Comparison of ENCODE assay signal across 8 cellular contexts in the genomic region with DNA sequence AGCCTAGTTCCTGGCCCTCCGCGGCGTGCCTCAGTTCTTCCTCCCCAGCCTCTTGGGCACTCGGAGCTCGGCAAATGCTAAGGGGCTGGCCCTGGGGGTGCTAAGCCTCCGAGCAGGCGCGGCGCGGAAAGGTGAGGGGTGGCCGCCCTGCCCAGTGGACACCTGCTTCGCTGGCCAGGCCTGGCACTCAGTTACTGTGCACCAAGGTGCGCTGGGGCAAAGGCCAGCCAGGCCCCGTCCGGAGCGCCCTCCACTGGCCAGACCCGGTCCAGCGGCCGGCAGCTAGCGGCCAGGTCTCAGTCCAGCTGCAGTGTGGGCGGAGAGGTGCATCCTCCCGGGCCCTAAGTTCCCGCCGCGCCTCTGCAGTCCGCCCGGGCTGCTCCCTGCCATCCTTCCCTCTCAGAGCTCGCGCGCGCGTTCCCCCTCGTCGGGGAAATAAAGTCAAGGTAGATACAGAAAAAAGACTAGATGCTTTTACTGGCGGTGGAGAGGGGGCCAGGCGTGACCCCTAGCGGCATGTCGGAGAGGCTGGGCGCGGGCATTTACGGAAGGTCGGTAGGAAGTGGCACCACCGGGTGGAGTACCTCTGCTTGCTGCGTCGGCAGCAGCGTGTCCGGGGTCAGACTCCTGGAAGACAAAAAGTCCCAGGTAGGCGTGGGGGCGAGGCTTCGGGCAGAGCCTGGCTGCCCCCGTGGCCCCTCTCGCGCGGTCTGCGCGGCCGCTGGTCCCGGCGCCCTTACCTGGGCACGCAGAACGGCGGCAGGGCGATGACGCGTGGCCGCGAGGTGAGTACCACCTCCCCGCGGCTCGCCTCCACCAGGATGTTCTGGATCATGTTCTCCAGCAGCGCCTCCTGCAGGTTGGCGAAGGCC. TPM values are rescaled to one million over a fixed set of nuclear protein-coding genes. Genes with fewer than 3 reads are reported as not detected.
A peak's percentile ranks its signal among the peaks of the same experiment; 100 is the strongest.
DNase-seq lines count a peak whose midpoint lies in the region; ATAC-seq, FAIRE-seq and TF ChIP-seq lines count a peak whose summit lies in the region.

No MANE protein-coding gene starts in this region.

- TF ChIP-seq CTCF in bronchial epithelial cell (IDR thresholded peaks at IDR 0.05; ENCODE audit: insufficient read depth, low read length, severe bottlenecking) (peak; percentile 75), liver (IDR thresholded peaks at IDR 0.05; ENCODE audit: low read depth, low read length, missing input control) (peak; percentile 70), type B pancreatic cell (conservative IDR thresholded peaks at IDR 0.05) (peak; percentile 66)

- H3K27ac ChIP-seq in liver (ENCODE audit: low read depth in 1 of 2, low read length in 2 of 2): peak overlapping the region; percentile 89 to 98

- H3K36me3 Mint-ChIP-seq in type B pancreatic cell: no peaks in the 10 kb centered on the region

- H3K27ac Mint-ChIP-seq in type B pancreatic cell: no peak overlapping the region

- H3K27me3 ChIP-seq in bronchial epithelial cell (ENCODE audit: control insufficient read depth, insufficient read depth, low read length) (peaks cover 9% of the 10 kb centered on the region), liver (ENCODE audit: control insufficient read depth in 4 of 4, insufficient read depth in 4 of 4, low read length in 3 of 4) (no peaks in the 10 kb centered on the region)

- no peaks in the 10 kb centered on the region for H3K36me3 ChIP-seq in bronchial epithelial cell (ENCODE audit: control insufficient read depth, insufficient read depth, low read length)
- H3K36me3 ChIP-seq in liver (ENCODE audit: control insufficient read depth in 4 of 4, insufficient read depth in 3 of 4, low read depth in 1 of 4, low read length in 3 of 4): no peaks in the 10 kb centered on the region

- TF ChIP-seq RAD21 in liver (IDR thresholded peaks at IDR 0.05): peak; percentile 51 to 69

- no peak for ATAC-seq in GM19452 (IDR thresholded peaks at IDR 0.05; ENCODE audit: unreplicated experiment)

- H3K9me3 ChIP-seq in liver (ENCODE audit: control insufficient read depth in 4 of 4, low read length in 3 of 4): no peaks in the 10 kb centered on the region

- POLR2A ChIA-PET in HEK293T (lab: Yijun Ruan, JAX): interaction anchor here (0.8 to 1.2 kb wide), 2 partner anchors 15 to 93 kb away, joined by 3 to 4 read pairs; no protein-coding TSS in a partner anchor

- CTCF ChIA-PET in HEK293T (lab: Yijun Ruan, JAX): interaction anchor here (0.7 to 3.7 kb wide), 10 partner anchors 9 to 235 kb away, joined by 3 to 20 read pairs (median 4); no protein-coding TSS in a partner anchor

- peaks cover 91% of the 10 kb centered on the region for H3K27me3 Mint-ChIP-seq in type B pancreatic cell

- H3K4me3 Mint-ChIP-seq in type B pancreatic cell: peak overlapping the region; percentile 84

- no peaks in the 10 kb centered on the region for H3K9me3 Mint-ChIP-seq in type B pancreatic cell

- peaks cover 4 to 33% (median 17%) of the 10 kb centered on the region in 4 donors for H3K4me1 ChIP-seq in liver (ENCODE audit: control insufficient read depth in 4 of 4, insufficient read depth in 4 of 4, low read length in 3 of 4)

- DNase-seq in AG08396 (ENCODE audit: low spot score) (peak; percentile 67), HEK293T (ENCODE audit: extremely low spot score) (peak; percentile 93), RPMI8226 (peak; percentile 67), bronchial epithelial cell (ENCODE audit: low read depth) (peak; percentile 48), type B pancreatic cell (ENCODE audit: extremely low spot score, unreplicated experiment) (peak; percentile 79), GDM1 (lab: John Stamatoyannopoulos, UW) (no peak)

- H3K9ac ChIP-seq in liver (ENCODE audit: low read depth in 1 of 2, low read length in 2 of 2): peak overlapping the region in 1 of 2 donors; percentile 64

- peak overlapping the region; percentile 25 for H3K4me3 ChIP-seq in bronchial epithelial cell (ENCODE audit: low read depth, low read length)
- H3K4me3 ChIP-seq in liver (ENCODE audit: low read depth in 1 of 3, low read length in 3 of 3): peak overlapping the region; percentile 7 to 47 (median 19)

- H3K4me1 Mint-ChIP-seq in type B pancreatic cell (ENCODE audit: unreplicated experiment): peaks cover 12% of the 10 kb centered on the region

- WGBS in liver: 2% methylated on average over 72 of the region's 72 CpGs

- no peak for FAIRE-seq in bronchial epithelial cell (lab: Jason Lieb, UNC)

TF ChIP-seq in HEK293T, 16 proteins besides CTCF, POLR2A, EP300 and RAD21:
- TF ChIP-seq L3MBTL2 (conservative IDR thresholded peaks at IDR 0.05) (peak; percentile 74), FOXA1 (IDR thresholded peaks at IDR 0.05) (no peak)

TF ChIP-seq in liver, 16 proteins besides CTCF, POLR2A, EP300 and RAD21:
- TF ChIP-seq HNF4A (conservative IDR thresholded peaks at IDR 0.05): peak; percentile 81 to 90
- peak; percentile 47 to 61 for TF ChIP-seq RXRA (IDR thresholded peaks at IDR 0.05)
- TF ChIP-seq HNF4G (IDR thresholded peaks at IDR 0.05): peak; percentile 72
- TF ChIP-seq ATF3 (IDR thresholded peaks at IDR 0.05): no peak
- TF ChIP-seq SP1 (IDR thresholded peaks at IDR 0.05): peak; percentile 93

RNA-seq across cellular contexts. Expression of gene CRYBA2, which starts 9.4 kb away (rescaled TPM):
- total RNA-seq in bronchial epithelial cell (not detected in 2 replicates), liver (not detected), type B pancreatic cell (ENCODE audit: low replicate concordance) (77.3 and 179 TPM in 2 replicates)
- polyA plus RNA-seq in liver: not detected

RNA-seq across cellular contexts. Expression of gene FEV, which starts 17.6 kb away (rescaled TPM):
- total RNA-seq in bronchial epithelial cell (not detected in 2 replicates), liver (not detected), type B pancreatic cell (ENCODE audit: low replicate concordance) (12.5 and 51.1 TPM in 2 replicates)
- not detected for polyA plus RNA-seq in liver

RNA-seq across cellular contexts. Expression of gene CFAP65, which starts 38.7 kb away (rescaled TPM):
- total RNA-seq in bronchial epithelial cell (not detected in 2 replicates), liver (not detected), type B pancreatic cell (ENCODE audit: low replicate concordance) (0.29 and 2.1 TPM in 2 replicates)
- not detected for polyA plus RNA-seq in liver

RNA-seq across cellular contexts. Expression of gene CDK5R2, which starts 43.2 kb away (rescaled TPM):
- total RNA-seq in bronchial epithelial cell: not detected in 2 replicates
- not detected for total RNA-seq in liver
- polyA plus RNA-seq in liver: not detected
- total RNA-seq in type B pancreatic cell (ENCODE audit: low replicate concordance): 5.9 and 10.0 TPM in 2 replicates

RNA-seq across cellular contexts. Expression of gene IHH, which starts 58.1 kb away (rescaled TPM):
- total RNA-seq in bronchial epithelial cell: not detected in 2 replicates
- 1 to 10 TPM in 1 of 2 donors, under 1 TPM in 1; 0.75 to 2.4 TPM for total RNA-seq in liver
- polyA plus RNA-seq in liver: under 1 TPM; 0.51 to 0.82 TPM
- total RNA-seq in type B pancreatic cell (ENCODE audit: low replicate concordance): 10.8 and 13.8 TPM in 2 replicates

Comparison
In these comparisons a context has a peak if more than half of its experiments do, and no peak if none do; other contexts are left out.
1. RNA of gene CRYBA2, which starts 9.4 kb away (total RNA-seq): 77.3 to 179 TPM in type B pancreatic cell; not detected in bronchial epithelial cell and not detected in liver; every median in the first group is over 10 times any median in the second.
2. RNA of gene FEV, which starts 17.6 kb away (total RNA-seq): 12.5 to 51.1 TPM in type B pancreatic cell; not detected in bronchial epithelial cell and not detected in liver; every median in the first group is over 10 times any median in the second.
3. Peak in every context shown above with its lines, with median percentiles within 50 percentile points of each other: CTCF ChIP-seq.